ENCODE assay signal across 23 cellular contexts in genomic region chr15:30046414-30046813, GRCh38.
"Had no signal": no experiment of that assay in that cellular context is flagged by ENCODE, and none has a peak within 500 bp of the region (broad histone marks: within the 10 kb centered on the region; RNA-seq: fewer than 3 reads in every experiment).

No MANE protein-coding gene starts in this region.

- DNase-seq: activated CD4-positive, alpha-beta memory T cell treated with anti-CD3 and anti-CD28 coated beads, Interleukin-2, amount 10 ng/mL, durations not matched to agents 7 days and 5 days; activated CD4-positive, alpha-beta T cell treated with anti-CD3 and anti-CD28 coated beads for 36 hours; activated CD4-positive, alpha-beta T cell treated with anti-CD3 and anti-CD28 coated beads, Interleukin-2, amount 50 U/mL, for 1 hour; activated gamma-delta T cell; activated naive CD4-positive, alpha-beta T cell treated with anti-CD3 and anti-CD28 coated beads for 36 hours; activated T-cell treated with anti-CD3 and anti-CD28 coated beads for 4 hours; activated T-cell treated with anti-CD3 and anti-CD28 coated beads, Interleukin-2, amount 50 U/mL, for 48 hours; cerebellar nuclear complex; NCI-H1092; NCI-H1930; NCI-H2171; NCI-H2227 treated with DMSO at 0.1 percent for 48 hours; NCI-H446 treated with DMSO at 0.1 percent for 48 hours; NCI-H524 treated with DMSO at 0.1 percent for 48 hours; NCI-H774; NK-92 treated with Interleukin-12 subunit alpha and Interleukin-12 subunit beta, amount 100 ng/mL, for 24 hours; OCI-M1; Peyer's patch; SHP77; T-helper 1 cell; WERI-Rb-1 had no signal

- ATAC-seq: activated CD4-positive, alpha-beta T cell treated with anti-CD3 and anti-CD28 coated beads for 36 hours; activated T-helper 17 cell treated with anti-CD3 and anti-CD28 coated beads, Interleukin-2, amount 50 U/mL, for 72 hours had no signal

- FAIRE-seq: colon had no signal
